6 cellular contexts compared by ENCODE assay signal in genomic region chr20:60501048-60501447, GRCh38.
"Had no signal": no experiment of that assay in that cellular context is flagged by ENCODE, and none has a peak within 500 bp of the region (broad histone marks: within the 10 kb centered on the region; RNA-seq: fewer than 3 reads in every experiment).

No MANE protein-coding gene starts in this region.

- H3K36me3 ChIP-seq: HAP-1 had no signal

- H3K4me1 ChIP-seq: HAP-1 had no signal

- H3K9me3 ChIP-seq: HAP-1 had no signal

- ATAC-seq: HCT116 had no signal

- DNase-seq: GM23248, GOT3, H7, KBM-7 had no signal

- H2AFZ ChIP-seq: GM23248 had no signal

- H3K9ac ChIP-seq: GM23248 had no signal

- H3K4me3 ChIP-seq: GM23248, HAP-1 had no signal

- H3K27ac ChIP-seq: GM23248 had no signal
